ENCODE assay signal across 19 cellular contexts in genomic region chrX:136674270-136674986, GRCh38. TPM values are rescaled to one million over a fixed set of nuclear protein-coding genes. Genes with fewer than 3 reads are reported as not detected.
A peak's percentile ranks its signal among the peaks of the same experiment; 100 is the strongest.
DNase-seq lines count a peak whose midpoint lies in the region; ATAC-seq and TF ChIP-seq lines count a peak whose summit lies in the region.
"Had no signal": no experiment of that assay in that cellular context is flagged by ENCODE, and none has a peak within 500 bp of the region (broad histone marks: within the 10 kb centered on the region; RNA-seq: fewer than 3 reads in every experiment).

No MANE protein-coding gene starts in this region.

- no peak overlapping the region for H3K4me2 ChIP-seq in GM23338
- H3K4me2 ChIP-seq: A549 had no signal

- no peaks in the 10 kb centered on the region for H3K9me2 ChIP-seq in GM23338 (ENCODE audit: insufficient read depth)

- no peaks in the 10 kb centered on the region for H3F3A ChIP-seq in GM23338 (replicated peaks; ENCODE audit: low read depth)

- H3K27me3 ChIP-seq in GM23338 (ENCODE audit: insufficient read depth) = no peaks in the 10 kb centered on the region

- H3K27ac Mint-ChIP-seq in activated CD4-positive, alpha-beta T cell treated with anti-CD3 and anti-CD28 coated beads, Interleukin-2, amount 10 ng/mL, durations not matched to agents 7 days and 5 days = peak overlapping the region; percentile 90
- H3K27ac Mint-ChIP-seq in T-helper 2 cell treated with Interferon-gamma antibody and Interleukin-4, amounts not matched to agents 5 μg/mL and 100 μg/mL, for 36 hours = peak overlapping the region; percentile 95
- peak overlapping the region; percentile 86 to 96 (median 93) for H3K27ac Mint-ChIP-seq in naive thymus-derived CD8-positive, alpha-beta T cell
- no peak overlapping the region for H3K27ac Mint-ChIP-seq in GM23338
- H3K27ac Mint-ChIP-seq: type B pancreatic cell had no signal

- H3K9me3 Mint-ChIP-seq in activated CD4-positive, alpha-beta T cell treated with anti-CD3 and anti-CD28 coated beads, Interleukin-2, amount 10 ng/mL, durations not matched to agents 7 days and 5 days = no peaks in the 10 kb centered on the region
- H3K9me3 Mint-ChIP-seq in T-helper 2 cell treated with Interferon-gamma antibody and Interleukin-4, amounts not matched to agents 5 μg/mL and 100 μg/mL, for 36 hours = no peaks in the 10 kb centered on the region
- no peaks in the 10 kb centered on the region for H3K9me3 Mint-ChIP-seq in naive thymus-derived CD8-positive, alpha-beta T cell
- no peaks in the 10 kb centered on the region for H3K9me3 Mint-ChIP-seq in GM23338
- H3K9me3 Mint-ChIP-seq: type B pancreatic cell had no signal

- H3K27ac ChIP-seq in GM23338 (ENCODE audit: low read depth) = no peak overlapping the region
- H3K27ac ChIP-seq: A549, coronary artery had no signal

- peaks cover 93% of the 10 kb centered on the region for H3K4me1 Mint-ChIP-seq in activated CD4-positive, alpha-beta T cell treated with anti-CD3 and anti-CD28 coated beads, Interleukin-2, amount 10 ng/mL, durations not matched to agents 7 days and 5 days
- peaks cover 80% of the 10 kb centered on the region for H3K4me1 Mint-ChIP-seq in T-helper 2 cell treated with Interferon-gamma antibody and Interleukin-4, amounts not matched to agents 5 μg/mL and 100 μg/mL, for 36 hours (ENCODE audit: low read depth)
- H3K4me1 Mint-ChIP-seq in naive thymus-derived CD8-positive, alpha-beta T cell = peaks cover 12 to 71% (median 57%) of the 10 kb centered on the region in 4 donors
- H3K4me1 Mint-ChIP-seq in GM23338 = peaks cover 9% of the 10 kb centered on the region

- POLR2A ChIA-PET in activated CD4-positive, alpha-beta T cell treated with anti-CD3 and anti-CD28 coated beads, Interleukin-2, amount 10 ng/mL, durations not matched to agents 7 days and 5 days (lab: Charles Lee) = no interaction called here
- POLR2A ChIA-PET in naive thymus-derived CD8-positive, alpha-beta T cell (lab: Charles Lee) = interaction anchor here (0.6 to 2.1 kb wide), 10 partner anchors 11 to 178 kb away, joined by 3 to 7 read pairs (median 4); no protein-coding TSS in a partner anchor

- CTCF ChIA-PET in activated CD4-positive, alpha-beta T cell treated with anti-CD3 and anti-CD28 coated beads, Interleukin-2, amount 10 ng/mL, durations not matched to agents 7 days and 5 days (lab: Charles Lee) = no interaction called here

- TF ChIP-seq CTCF in GM23338 (conservative IDR thresholded peaks at IDR 0.05; ENCODE audit: low read depth in 2 of 2) = no peak

- no peak overlapping the region for H3K4me3 ChIP-seq in GM23338
- H3K4me3 ChIP-seq: A549, coronary artery had no signal

- peaks cover 83% of the 10 kb centered on the region for H3K36me3 Mint-ChIP-seq in activated CD4-positive, alpha-beta T cell treated with anti-CD3 and anti-CD28 coated beads, Interleukin-2, amount 10 ng/mL, durations not matched to agents 7 days and 5 days (ENCODE audit: low read depth)
- peaks cover 75% of the 10 kb centered on the region for H3K36me3 Mint-ChIP-seq in T-helper 2 cell treated with Interferon-gamma antibody and Interleukin-4, amounts not matched to agents 5 μg/mL and 100 μg/mL, for 36 hours (ENCODE audit: low read depth)
- peaks cover 0 to 45% (median 23%) of the 10 kb centered on the region in 3 donors for H3K36me3 Mint-ChIP-seq in naive thymus-derived CD8-positive, alpha-beta T cell
- no peaks in the 10 kb centered on the region for H3K36me3 Mint-ChIP-seq in GM23338 (ENCODE audit: low read depth)
- H3K36me3 Mint-ChIP-seq: type B pancreatic cell had no signal

- no peaks in the 10 kb centered on the region for H4K20me1 ChIP-seq in GM23338 (replicated peaks; ENCODE audit: insufficient read depth)

- peak overlapping the region; percentile 53 for H3K4me3 Mint-ChIP-seq in activated CD4-positive, alpha-beta T cell treated with anti-CD3 and anti-CD28 coated beads, Interleukin-2, amount 10 ng/mL, durations not matched to agents 7 days and 5 days
- H3K4me3 Mint-ChIP-seq in T-helper 2 cell treated with Interferon-gamma antibody and Interleukin-4, amounts not matched to agents 5 μg/mL and 100 μg/mL, for 36 hours = peak overlapping the region; percentile 72
- peak overlapping the region; percentile 47 to 84 (median 72) for H3K4me3 Mint-ChIP-seq in naive thymus-derived CD8-positive, alpha-beta T cell
- H3K4me3 Mint-ChIP-seq in GM23338 = no peak overlapping the region
- H3K4me3 Mint-ChIP-seq: type B pancreatic cell had no signal

- DNase-seq in activated CD4-positive, alpha-beta T cell treated with anti-CD3 and anti-CD28 coated beads, Interleukin-2, amount 10 ng/mL, durations not matched to agents 7 days and 5 days = peak; percentile 52
- no peak for DNase-seq in activated CD4-positive, alpha-beta T cell treated with anti-CD3 and anti-CD28 coated beads for 48 hours
- DNase-seq in T-helper 2 cell treated with Interferon-gamma antibody and Interleukin-4, amounts not matched to agents 5 μg/mL and 100 μg/mL, for 36 hours (ENCODE audit: low spot score) = no peak
- DNase-seq in naive thymus-derived CD8-positive, alpha-beta T cell = peak in 7 of 10 donors; percentile 9 to 72 (median 35)
- no peak for DNase-seq in GM23338 (ENCODE audit: low spot score)
- DNase-seq in NCI-H1436 treated with DMSO at 0.1 percent for 48 hours (lab: John Stamatoyannopoulos, UW) = no peak
- DNase-seq: activated gamma-delta T cell, H7, mammary epithelial cell, NCI-H146, NCI-H526 treated with DMSO at 0.1 percent for 48 hours, occipital lobe, SIG-M5 had no signal

- no peaks in the 10 kb centered on the region for H3K27me3 Mint-ChIP-seq in activated CD4-positive, alpha-beta T cell treated with anti-CD3 and anti-CD28 coated beads, Interleukin-2, amount 10 ng/mL, durations not matched to agents 7 days and 5 days
- H3K27me3 Mint-ChIP-seq in T-helper 2 cell treated with Interferon-gamma antibody and Interleukin-4, amounts not matched to agents 5 μg/mL and 100 μg/mL, for 36 hours (ENCODE audit: low read depth) = no peaks in the 10 kb centered on the region
- no peaks in the 10 kb centered on the region for H3K27me3 Mint-ChIP-seq in naive thymus-derived CD8-positive, alpha-beta T cell
- H3K27me3 Mint-ChIP-seq in GM23338 (ENCODE audit: insufficient read depth, low read depth, poor library complexity) = peaks cover 4% of the 10 kb centered on the region
- H3K27me3 Mint-ChIP-seq: type B pancreatic cell had no signal

- ATAC-seq in GM21786 (IDR thresholded peaks at IDR 0.05; ENCODE audit: unreplicated experiment) (peak; percentile 32), HG03378 (IDR thresholded peaks at IDR 0.05; ENCODE audit: unreplicated experiment) (no peak), GM23338 (no peak)
- ATAC-seq in naive thymus-derived CD8-positive, alpha-beta T cell = peak; percentile 89 to 91
- ATAC-seq: A549, HepG2 had no signal

- no peaks in the 10 kb centered on the region for H3K79me2 ChIP-seq in GM23338 (replicated peaks; ENCODE audit: insufficient read depth)

- no peaks in the 10 kb centered on the region for H3K36me3 ChIP-seq in GM23338 (ENCODE audit: insufficient read depth)

- H3K4me1 ChIP-seq in GM23338 (ENCODE audit: insufficient read depth) = no peaks in the 10 kb centered on the region
- H3K4me1 ChIP-seq: A549 had no signal

- no peak overlapping the region for H2AFZ ChIP-seq in GM23338

RNA-seq across cellular contexts. Expression of gene CD40LG, which starts 26.5 kb away (rescaled TPM):
- 100 to 1,000 TPM; 114 to 139 TPM for total RNA-seq in activated CD4-positive, alpha-beta T cell treated with anti-CD3 and anti-CD28 coated beads, Interleukin-2, amount 10 ng/mL, durations not matched to agents 7 days and 5 days
- under 1 TPM in 1 of 2 experiments, not detected in 1; 0.19 TPM for total RNA-seq in naive thymus-derived CD8-positive, alpha-beta T cell
- under 1 TPM; 0.10 to 0.22 (median 0.17) TPM for polyA plus RNA-seq in naive thymus-derived CD8-positive, alpha-beta T cell
- total RNA-seq in GM23338 (2014; rRNA removed; shearing (Covaris generic)) = not detected in 2 replicates
- polyA plus RNA-seq in GM23338 (2016; fragmentation: Nextera tagmentation; extraction: Ambion mirVana) = not detected in 2 replicates
- total RNA-seq: H7, HepG2, mammary epithelial cell, occipital lobe had no signal
- polyA plus RNA-seq: A549, HepG2, mammary epithelial cell had no signal

Comparison
In these comparisons a context has a peak if more than half of its experiments do, and no peak if none do; other contexts are left out.
1. DNase-seq: peak in activated CD4-positive, alpha-beta T cell treated with anti-CD3 and anti-CD28 coated beads, Interleukin-2, amount 10 ng/mL, durations not matched to agents 7 days and 5 days (single experiment) and naive thymus-derived CD8-positive, alpha-beta T cell (7 of 10); none in activated CD4-positive, alpha-beta T cell treated with anti-CD3 and anti-CD28 coated beads for 48 hours (single experiment), T-helper 2 cell treated with Interferon-gamma antibody and Interleukin-4, amounts not matched to agents 5 μg/mL and 100 μg/mL, for 36 hours (single experiment), GM23338 (single experiment) and NCI-H1436 treated with DMSO at 0.1 percent for 48 hours (single experiment).
2. ATAC-seq: peak in GM21786 (single experiment) and naive thymus-derived CD8-positive, alpha-beta T cell (2 of 2); none in HG03378 (single experiment) and GM23338 (single experiment).
3. RNA of gene CD40LG, which starts 26.5 kb away (total RNA-seq): 114 to 139 TPM in activated CD4-positive, alpha-beta T cell treated with anti-CD3 and anti-CD28 coated beads, Interleukin-2, amount 10 ng/mL, durations not matched to agents 7 days and 5 days; 0.19 TPM in naive thymus-derived CD8-positive, alpha-beta T cell and not detected in GM23338; every median in the first group is over 10 times any median in the second.